ENCODE assay signal across 23 cellular contexts in genomic region chr1:38084113-38084512, GRCh38. TPM values are rescaled to one million over a fixed set of nuclear protein-coding genes. Genes with fewer than 3 reads are reported as not detected.
"Had no signal": no experiment of that assay in that cellular context is flagged by ENCODE, and none has a peak within 500 bp of the region (broad histone marks: within the 10 kb centered on the region; RNA-seq: fewer than 3 reads in every experiment).

No MANE protein-coding gene starts in this region.

- H3K9me3 Mint-ChIP-seq: endodermal cell; memory B cell; natural killer cell; stimulated activated naive CD8-positive, alpha-beta T cell treated with anti-CD3 and anti-CD28 coated beads, Interleukin-15, amount 100 ng/mL, for 72 hours had no signal

- DNase-seq: effector CD8-positive, alpha-beta T cell; endodermal cell; foreskin fibroblast; kidney; left lung; natural killer cell; small intestine; stimulated activated CD4-positive, alpha-beta T cell treated with anti-CD3 and anti-CD28 coated beads, Interleukin-15, amount 100 ng/mL, for 24 hours; stimulated activated CD4-positive, alpha-beta T cell treated with anti-CD3 and anti-CD28 coated beads, Interleukin-2, amount 100 ng/mL, for 48 hours; stimulated activated CD8-positive, alpha-beta memory T cell treated with anti-CD3 and anti-CD28 coated beads, Interleukin-4, amount 100 ng/mL, for 48 hours; stimulated activated naive CD4-positive, alpha-beta T cell; stimulated activated naive CD8-positive, alpha-beta T cell treated with anti-CD3 and anti-CD28 coated beads, Interleukin-15, amount 100 ng/mL, for 72 hours; thyroid gland; trophoblast cell had no signal

- H3K4me1 Mint-ChIP-seq: memory B cell; natural killer cell; stimulated activated naive CD8-positive, alpha-beta T cell treated with anti-CD3 and anti-CD28 coated beads, Interleukin-15, amount 100 ng/mL, for 72 hours had no signal

- H3K9me3 ChIP-seq: gastrocnemius medialis, left lung, prostate gland, thyroid gland, vagina had no signal

- H3K4me3 Mint-ChIP-seq: endodermal cell; memory B cell; natural killer cell; stimulated activated naive CD8-positive, alpha-beta T cell treated with anti-CD3 and anti-CD28 coated beads, Interleukin-15, amount 100 ng/mL, for 72 hours had no signal

- H3K4me3 ChIP-seq: gastrocnemius medialis, left lung, lung, prostate gland, thyroid gland, vagina had no signal

- H3K36me3 ChIP-seq: gastrocnemius medialis, left lung, prostate gland, thyroid gland, vagina had no signal

- H3K27ac ChIP-seq: epithelial cell of prostate, left lung, prostate gland, thyroid gland, vagina had no signal

- H3K36me3 Mint-ChIP-seq: natural killer cell had no signal

- H3K27ac Mint-ChIP-seq: endodermal cell; memory B cell; natural killer cell; stimulated activated naive CD8-positive, alpha-beta T cell treated with anti-CD3 and anti-CD28 coated beads, Interleukin-15, amount 100 ng/mL, for 72 hours had no signal

- H3K27me3 ChIP-seq: gastrocnemius medialis, thyroid gland, vagina had no signal

- H3K4me1 ChIP-seq: left lung, prostate gland, thyroid gland, vagina had no signal

- H3K27me3 Mint-ChIP-seq: stimulated activated naive CD8-positive, alpha-beta T cell treated with anti-CD3 and anti-CD28 coated beads, Interleukin-15, amount 100 ng/mL, for 72 hours had no signal

- FAIRE-seq: colon, kidney, small intestine had no signal

RNA-seq across cellular contexts. Expression of gene POU3F1, which starts 37.5 kb away (rescaled TPM):
- total RNA-seq: cerebellum, glomerular endothelial cell, kidney, left lung, thyroid gland, vagina had no signal
